Comparison of ENCODE assay signal across 1 cellular context in the genomic region with DNA sequence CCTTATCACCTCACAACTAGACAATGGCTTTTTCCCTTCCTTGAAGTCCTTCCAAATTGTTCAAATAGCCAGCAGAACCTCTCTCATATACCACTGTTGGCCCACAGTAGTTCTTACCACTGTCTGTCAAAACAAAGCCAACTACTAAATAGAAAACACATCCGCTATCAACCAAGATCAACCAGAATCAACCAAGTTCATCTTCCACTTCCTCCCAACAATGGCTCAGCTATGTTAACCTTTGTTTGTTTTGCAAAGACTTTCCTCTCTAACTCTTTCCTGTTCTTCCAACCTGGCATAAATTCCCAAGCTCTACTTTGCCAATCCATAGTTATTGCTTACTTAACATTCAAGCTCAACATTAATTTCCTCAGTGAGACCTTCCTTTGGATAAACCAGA.
A peak's percentile ranks its signal among the peaks of the same experiment; 100 is the strongest.
TF ChIP-seq lines count a peak whose summit lies in the region.

No MANE protein-coding gene starts in this region.

TF ChIP-seq in K562, 482 proteins besides CTCF, POLR2A, EP300 and RAD21:
- 0 out of 2 replicates have a peak, but pooled peaks have one; percentile 12 for TF ChIP-seq SMARCA4 (IDR thresholded peaks at IDR 0.05)
- peak; percentile 65; the same call in 1 of the 2 replicates for TF ChIP-seq SPI1 (IDR thresholded peaks at IDR 0.05; ENCODE audit: borderline replicate concordance, low read depth, low read length)
- TF ChIP-seq NFATC3 (IDR thresholded peaks at IDR 0.05) = no peak
- peak; percentile 14; the same call in 1 of the 2 replicates for TF ChIP-seq PKNOX1 (IDR thresholded peaks at IDR 0.05)
- TF ChIP-seq TCFL5 (CRISPR knock-in tag; conservative IDR thresholded peaks at IDR 0.05) = no peak
